In the genomic region with DNA sequence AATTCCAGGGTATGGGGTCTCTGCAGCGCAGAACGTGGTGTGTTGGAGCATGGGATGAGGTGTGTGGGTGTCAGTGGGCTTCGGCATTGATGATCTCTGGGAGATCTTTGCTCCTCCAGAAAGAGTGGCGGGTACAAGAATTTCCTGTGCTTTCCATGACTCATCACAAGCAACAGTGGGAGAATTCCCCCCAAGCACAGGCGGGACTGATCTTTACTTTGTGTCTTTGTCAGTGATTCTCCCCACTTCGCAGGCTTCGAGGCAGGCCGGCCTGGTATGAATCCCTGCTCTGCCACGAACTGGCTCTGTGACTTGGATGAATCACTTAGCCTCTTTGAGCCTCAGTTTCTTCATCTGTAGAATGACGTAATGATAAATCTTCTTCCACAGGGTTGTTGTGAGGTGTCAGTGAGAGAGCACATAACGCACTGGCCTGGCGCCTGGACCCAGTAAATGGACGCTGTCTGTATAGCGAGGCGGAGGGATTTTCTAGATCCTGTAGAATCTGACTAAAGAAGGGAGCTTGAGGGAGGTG, we compare ENCODE assay signal across 1 cellular context.
TF ChIP-seq lines count a peak whose summit lies in the region.

No MANE protein-coding gene starts in this region.

TF ChIP-seq in K562, 482 proteins besides CTCF, POLR2A, EP300 and RAD21:
- TF ChIP-seq ATF3 (IDR thresholded peaks at IDR 0.05) (peak; percentile 65), ATF3 (CRISPR knock-in tag; conservative IDR thresholded peaks at IDR 0.05) (no peak), ATF7 (IDR thresholded peaks at IDR 0.05) (peak; percentile 77; the same call in 1 of the 2 replicates), JUNB (CRISPR knock-in tag; conservative IDR thresholded peaks at IDR 0.05) (0 out of 2 replicates have a peak, but pooled peaks have one; percentile 6), ZBTB33 (CRISPR knock-in tag; IDR thresholded peaks at IDR 0.05) (no peak), EZH2 (IDR thresholded peaks at IDR 0.05; ENCODE audit: borderline replicate concordance, low read depth, low read length) (peak; percentile 78; the same call in 1 of the 2 replicates), ZHX1 (conservative IDR thresholded peaks at IDR 0.05; ENCODE audit: low read length) (no peak)
- TF ChIP-seq, protein P1, sequence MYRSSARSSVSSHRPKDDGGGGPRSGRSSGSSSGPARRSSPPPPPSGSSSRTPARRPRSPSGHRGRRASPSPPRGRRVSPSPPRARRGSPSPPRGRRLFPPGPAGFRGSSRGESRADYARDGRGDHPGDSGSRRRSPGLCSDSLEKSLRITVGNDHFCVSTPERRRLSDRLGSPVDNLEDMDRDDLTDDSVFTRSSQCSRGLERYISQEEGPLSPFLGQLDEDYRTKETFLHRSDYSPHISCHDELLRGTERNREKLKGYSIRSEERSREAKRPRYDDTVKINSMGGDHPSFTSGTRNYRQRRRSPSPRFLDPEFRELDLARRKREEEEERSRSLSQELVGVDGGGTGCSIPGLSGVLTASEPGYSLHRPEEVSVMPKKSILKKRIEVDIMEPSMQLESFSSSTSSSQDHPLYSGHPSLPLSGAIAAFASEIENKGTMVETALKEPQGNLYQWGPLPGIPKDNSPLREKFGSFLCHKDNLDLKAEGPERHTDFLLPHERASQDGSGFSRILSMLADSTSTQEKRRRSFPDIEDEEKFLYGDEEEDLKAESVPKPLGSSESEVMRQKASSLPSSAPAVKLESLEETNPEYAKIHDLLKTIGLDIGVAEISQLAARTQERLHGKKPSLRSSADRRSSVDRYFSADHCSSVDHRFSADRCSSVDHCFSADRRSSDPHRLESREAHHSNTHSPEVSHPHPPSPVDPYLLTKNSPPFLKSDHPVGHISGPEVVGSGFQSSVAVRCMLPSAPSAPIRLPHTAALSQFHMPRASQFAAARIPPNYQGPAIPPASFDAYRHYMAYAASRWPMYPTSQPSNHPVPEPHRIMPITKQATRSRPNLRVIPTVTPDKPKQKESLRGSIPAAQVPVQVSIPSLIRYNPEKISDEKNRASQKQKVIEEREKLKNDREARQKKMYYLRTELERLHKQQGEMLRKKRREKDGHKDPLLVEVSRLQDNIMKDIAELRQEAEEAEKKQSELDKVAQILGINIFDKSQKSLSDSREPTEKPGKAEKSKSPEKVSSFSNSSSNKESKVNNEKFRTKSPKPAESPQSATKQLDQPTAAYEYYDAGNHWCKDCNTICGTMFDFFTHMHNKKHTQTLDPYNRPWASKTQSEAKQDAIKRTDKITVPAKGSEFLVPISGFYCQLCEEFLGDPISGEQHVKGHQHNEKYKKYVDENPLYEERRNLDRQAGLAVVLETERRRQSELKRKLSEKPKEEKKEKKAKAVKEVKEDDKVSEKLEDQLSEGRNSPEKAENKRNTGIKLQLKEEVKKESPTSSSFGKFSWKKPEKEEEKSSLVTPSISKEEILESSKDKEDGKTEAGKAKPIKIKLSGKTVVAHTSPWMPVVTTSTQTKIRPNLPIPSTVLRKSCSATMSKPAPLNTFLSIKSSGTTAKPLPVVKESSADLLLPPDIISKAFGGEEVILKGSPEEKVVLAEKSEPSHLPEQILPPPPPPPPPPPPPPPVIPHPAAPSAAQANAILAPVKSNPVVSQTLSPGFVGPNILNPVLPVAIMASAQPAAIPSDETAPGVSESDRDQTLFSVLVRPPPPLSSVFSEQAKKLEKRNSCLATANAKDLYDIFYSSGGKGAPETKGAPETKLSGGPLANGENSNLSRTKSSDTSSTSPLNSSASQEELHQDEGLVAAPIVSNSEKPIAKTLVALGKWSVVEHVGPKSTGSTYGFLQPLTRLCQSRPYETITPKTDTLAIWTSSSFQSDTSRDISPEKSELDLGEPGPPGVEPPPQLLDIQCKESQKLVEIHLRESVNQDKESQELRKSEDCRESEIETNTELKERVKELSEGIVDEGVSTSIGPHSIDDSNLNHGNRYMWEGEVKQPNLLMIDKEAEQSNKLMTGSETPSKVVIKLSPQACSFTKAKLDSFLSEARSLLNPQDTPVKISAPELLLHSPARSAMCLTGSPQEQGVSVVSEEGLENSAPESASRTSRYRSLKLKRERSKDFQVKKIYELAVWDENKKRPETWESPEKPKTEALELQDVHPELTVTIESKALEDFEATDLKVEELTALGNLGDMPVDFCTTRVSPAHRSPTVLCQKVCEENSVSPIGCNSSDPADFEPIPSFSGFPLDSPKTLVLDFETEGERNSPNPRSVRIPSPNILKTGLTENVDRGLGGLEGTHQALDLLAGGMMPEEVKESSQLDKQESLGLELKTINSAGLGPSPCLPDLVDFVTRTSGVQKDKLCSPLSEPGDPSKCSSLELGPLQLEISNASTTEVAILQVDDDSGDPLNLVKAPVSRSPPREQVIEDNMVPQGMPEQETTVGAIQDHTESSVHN (IDR thresholded peaks at IDR 0.05; ENCODE audit: borderline replicate concordance in 1 of 2, low read depth in 1 of 2) = no peak
TF ChIP-seq in K562: peak in this region for 4.
